In the genomic region with DNA sequence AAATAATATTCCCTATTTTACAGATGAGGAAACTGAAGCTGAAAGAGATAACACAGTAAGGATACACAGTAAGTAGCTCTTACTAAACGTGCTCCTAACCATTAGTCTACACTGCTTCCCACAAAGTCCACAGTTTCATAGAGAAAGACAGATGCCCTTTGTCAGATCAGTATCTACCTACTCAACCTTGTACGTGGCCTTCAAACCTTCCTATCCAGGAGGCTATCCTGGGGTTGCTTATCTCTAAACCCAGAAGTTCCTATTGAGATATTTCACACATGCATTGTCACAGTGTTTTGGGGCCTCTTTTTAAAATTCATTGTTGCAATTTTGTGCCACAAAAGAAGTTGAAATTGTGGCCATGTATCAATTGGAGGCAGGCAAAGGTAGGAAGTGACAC, we compare ENCODE assay signal across 1 cellular context.
TF ChIP-seq lines count a peak whose summit lies in the region.

No MANE protein-coding gene starts in this region.

TF ChIP-seq in K562, 482 proteins besides CTCF, POLR2A, EP300 and RAD21 (continued from another document):
- no peak for TF ChIP-seq THRB (CRISPR knock-in tag; conservative IDR thresholded peaks at IDR 0.05)
- peak in 1 of 2 experiments; percentile 27; a peak in 1 of 4 replicates for TF ChIP-seq RCOR1 (IDR thresholded peaks at IDR 0.05; ENCODE audit: borderline replicate concordance in 1 of 2, low read depth in 2 of 2, low read length in 2 of 2)
- TF ChIP-seq TEAD4 (IDR thresholded peaks at IDR 0.05; ENCODE audit: low read length), result peak; percentile 67; the same call in 1 of the 2 replicates
- TF ChIP-seq TEAD4 (CRISPR knock-in tag; IDR thresholded peaks at IDR 0.05; ENCODE audit: borderline replicate concordance), result no peak
- no peak for TF ChIP-seq ATF1 (CRISPR knock-in tag; IDR thresholded peaks at IDR 0.05)
- TF ChIP-seq ATF1 (tag; IDR thresholded peaks at IDR 0.05), result no peak
- TF ChIP-seq SNRNP70 (optimal IDR thresholded peaks at IDR 0.05; ENCODE audit: low read depth, low read length), result no peak
- peak; percentile 61 for TF ChIP-seq TAL1 (IDR thresholded peaks at IDR 0.05)
- TF ChIP-seq SOX6 (IDR thresholded peaks at IDR 0.05), result peak; percentile 94
- peak; percentile 83 for TF ChIP-seq CTBP1 (IDR thresholded peaks at IDR 0.05; ENCODE audit: borderline replicate concordance)
- no peak for TF ChIP-seq SRF (CRISPR knock-in tag; IDR thresholded peaks at IDR 0.05)
- TF ChIP-seq DPF2 (IDR thresholded peaks at IDR 0.05), result peak; percentile 54; the same call in 1 of the 2 replicates
- TF ChIP-seq CREM (IDR thresholded peaks at IDR 0.05; ENCODE audit: low read depth), result no peak
- TF ChIP-seq PBX2 (CRISPR knock-in tag; IDR thresholded peaks at IDR 0.05; ENCODE audit: low read depth), result no peak
- peak; percentile 47; the same call in 1 of the 2 replicates for TF ChIP-seq PBX2 (tag; conservative IDR thresholded peaks at IDR 0.05; ENCODE audit: low read depth)
- peak; percentile 22; the same call in 1 of the 2 replicates for TF ChIP-seq NCOR1 (IDR thresholded peaks at IDR 0.05)
- no peak for TF ChIP-seq TFAM (CRISPR knock-in tag; conservative IDR thresholded peaks at IDR 0.05)
- TF ChIP-seq TCF3 (CRISPR knock-in tag; IDR thresholded peaks at IDR 0.05), result peak; percentile 61
- TF ChIP-seq KAT8 (IDR thresholded peaks at IDR 0.05; ENCODE audit: low read depth), result no peak
- TF ChIP-seq RBM14 (IDR thresholded peaks at IDR 0.05; ENCODE audit: borderline replicate concordance, insufficient read depth, low read depth, low read length), result no peak
- TF ChIP-seq CBFA2T3 (IDR thresholded peaks at IDR 0.05), result peak; percentile 71
- peak; percentile 78 for TF ChIP-seq ARID1B (IDR thresholded peaks at IDR 0.05)
